33 cellular contexts compared by ENCODE assay signal in genomic region chr16:64035337-64035736, GRCh38.
DNase-seq lines count a peak whose midpoint lies in the region; ATAC-seq, FAIRE-seq and TF ChIP-seq lines count a peak whose summit lies in the region.
"Had no signal": no experiment of that assay in that cellular context is flagged by ENCODE, and none has a peak within 500 bp of the region (broad histone marks: within the 10 kb centered on the region; RNA-seq: fewer than 3 reads in every experiment).

No MANE protein-coding gene starts in this region.

- TF ChIP-seq CTCF in HepG2 (CRISPR knock-in tag; IDR thresholded peaks at IDR 0.05) (no peak), right lobe of liver (IDR thresholded peaks at IDR 0.05) (no peak), IMR-90 (conservative IDR thresholded peaks at IDR 0.05; ENCODE audit: low read depth, low read length) (no peak), K562 (IDR thresholded peaks at IDR 0.05 in 2 of 3, conservative IDR thresholded peaks at IDR 0.05 in 1 of 3; ENCODE audit: insufficient read depth in 2 of 3, low read depth in 1 of 3, low read length in 3 of 3) (no peak)

- no peak overlapping the region for H2BK20ac ChIP-seq in IMR-90 (ENCODE audit: low read depth, low read length)

- no peak overlapping the region for H3K23ac ChIP-seq in IMR-90 (ENCODE audit: low read depth, low read length)

- BruUV-seq in HepG2 (replicated peaks; lab: Mats Ljungman, UMichigan) (no TSS peak), IMR-90 (replicated peaks; lab: Mats Ljungman, UMichigan) (no TSS peak), K562 (replicated peaks; lab: Mats Ljungman, UMichigan) (no TSS peak)

- no peaks in the 10 kb centered on the region for H3K79me2 ChIP-seq in HepG2 (ENCODE audit: insufficient read depth, low read length)
- H3K79me2 ChIP-seq in K562 (ENCODE audit: control insufficient read depth, insufficient read depth, low read length): no peaks in the 10 kb centered on the region

- FAIRE-seq in HepG2 (lab: Jason Lieb, UNC) (no peak), K562 (lab: Jason Lieb, UNC) (no peak)
- FAIRE-seq: A204.1, A549, D721Med had no signal

- H3K4me3 ChIP-seq in HepG2 (replicated peaks in 1 of 3; ENCODE audit: insufficient read depth in 1 of 3, low read depth in 2 of 3, low read length in 3 of 3) (no peak overlapping the region), right lobe of liver (no peak overlapping the region), IMR-90 (ENCODE audit: insufficient read depth, low read depth, low read length) (no peak overlapping the region), K562 (no peak overlapping the region)
- H3K4me3 ChIP-seq: A549; BLaER1; BLaER1 treated with 17β-estradiol and CSF1 and Interleukin-3, amounts not matched to agents 10 nM and 100 nM had no signal

- peaks cover 60% of the 10 kb centered on the region for H3K9me3 ChIP-seq in HepG2 (ENCODE audit: low read length)
- H3K9me3 ChIP-seq in right lobe of liver: no peaks in the 10 kb centered on the region
- H3K9me3 ChIP-seq in IMR-90 (ENCODE audit: control insufficient read depth, insufficient read depth, low read length): no peaks in the 10 kb centered on the region
- H3K9me3 ChIP-seq in K562 (replicated peaks; ENCODE audit: control insufficient read depth, insufficient read depth, low read depth, low read length): no peaks in the 10 kb centered on the region
- H3K9me3 ChIP-seq: A549; BE2C; BLaER1; BLaER1 treated with 17β-estradiol and CSF1 and Interleukin-3, amounts not matched to agents 10 nM and 100 nM; Caco-2 had no signal

- no peak overlapping the region for H2BK120ac ChIP-seq in IMR-90 (ENCODE audit: low read depth, low read length)

- intact Hi-C loops in HepG2 (cut with micrococcal nuclease; ENCODE audit: unreplicated experiment) (no loop called here), right lobe of liver (cut with DNase I) (no loop called here), IMR-90 (cut with micrococcal nuclease) (no loop called here), K562 (cut with micrococcal nuclease) (no loop called here)

- in situ Hi-C loops in HepG2 (cut with HindIII; ENCODE audit: extremely low pct_ligation_motif_present, low pct_unique_long_range_greater_than_20kb) (no loop called here), IMR-90 (cut with MboI; ENCODE audit: low sequenced_read_pairs) (no loop called here), K562 (cut with MboI) (no loop called here)

- no peak overlapping the region for H2AK9ac ChIP-seq in IMR-90 (replicated peaks; ENCODE audit: low read depth, low read length, poor library complexity)

- H2BK15ac ChIP-seq in IMR-90 (ENCODE audit: low read depth, low read length): no peak overlapping the region

- H3K4me1 ChIP-seq in HepG2 (ENCODE audit: insufficient read depth, low read length) (no peaks in the 10 kb centered on the region), right lobe of liver (no peaks in the 10 kb centered on the region), IMR-90 (ENCODE audit: control insufficient read depth, insufficient read depth, low read length) (no peaks in the 10 kb centered on the region), K562 (replicated peaks in 1 of 2; ENCODE audit: control insufficient read depth in 2 of 2, insufficient read depth in 2 of 2, low read length in 2 of 2) (no peaks in the 10 kb centered on the region)
- H3K4me1 ChIP-seq: A549; BE2C; BLaER1; BLaER1 treated with 17β-estradiol and CSF1 and Interleukin-3, amounts not matched to agents 10 nM and 100 nM; Caco-2 had no signal

- H4K8ac ChIP-seq in IMR-90 (ENCODE audit: low read depth in 2 of 2, low read length in 2 of 2): no peak overlapping the region

- TF ChIP-seq RAD21 in HepG2 (CRISPR knock-in tag; IDR thresholded peaks at IDR 0.05) (no peak), IMR-90 (IDR thresholded peaks at IDR 0.05; ENCODE audit: low read length) (no peak), K562 (CRISPR knock-in tag; conservative IDR thresholded peaks at IDR 0.05 in 1 of 2, IDR thresholded peaks at IDR 0.05 in 1 of 2) (no peak)

- H3K27ac ChIP-seq in HepG2 (ENCODE audit: extremely low read length, insufficient read depth, low read length) (no peak overlapping the region), right lobe of liver (no peak overlapping the region), IMR-90 (ENCODE audit: insufficient read depth, low read length) (no peak overlapping the region), K562 (ENCODE audit: extremely low read depth, low read depth, low read length) (no peak overlapping the region)
- H3K27ac ChIP-seq: 22Rv1; A549; BLaER1; BLaER1 treated with 17β-estradiol and CSF1 and Interleukin-3, amounts not matched to agents 10 nM and 100 nM; C4-2B had no signal

- H4K91ac ChIP-seq in IMR-90 (ENCODE audit: insufficient read depth, low read depth, low read length): no peak overlapping the region

- no peak overlapping the region for H2AK5ac ChIP-seq in IMR-90 (ENCODE audit: low read depth, low read length)

- TF ChIP-seq POLR2A in HepG2 (IDR thresholded peaks at IDR 0.05; ENCODE audit: insufficient read depth in 1 of 2, low read depth in 2 of 2, low read length in 2 of 2): no peak
- no peak for TF ChIP-seq POLR2A in right lobe of liver (IDR thresholded peaks at IDR 0.05)
- TF ChIP-seq POLR2A in IMR-90 (IDR thresholded peaks at IDR 0.05; ENCODE audit: low read depth, low read length): no peak
- TF ChIP-seq POLR2A in K562 (conservative IDR thresholded peaks at IDR 0.05): no peak

- 8% methylated on average over 2 of the region's 2 CpGs for WGBS in HepG2 (ENCODE audit: low lambda C conversion rate)
- 65% methylated on average over 2 of the region's 2 CpGs for WGBS in right lobe of liver (ENCODE audit: insufficient coverage, low coverage, low lambda C conversion rate, missing lambda C conversion rate)
- WGBS in IMR-90 (ENCODE audit: extremely low coverage in 2 of 2, insufficient read length in 1 of 2), 2 experiments: 60% methylated on average over 1 of the region's 2 CpGs; no CpG with 5 or more reads in 1 of the 2 experiments
- WGBS in K562 (ENCODE audit: insufficient coverage, low coverage, missing lambda C conversion rate): 0% methylated on average over 2 of the region's 2 CpGs

- dilution Hi-C loops in IMR-90 (cut with HindIII; ENCODE audit: low sequenced_read_pairs, unreplicated experiment): no loop called here

- no peak overlapping the region for H3K4ac ChIP-seq in IMR-90 (ENCODE audit: low read depth, low read length)

- ATAC-seq in HepG2: no peak
- ATAC-seq in right lobe of liver: no peak
- no peak for ATAC-seq in IMR-90 (ENCODE audit: low read depth)
- ATAC-seq in K562: no peak
- ATAC-seq: A549; CD8-positive, alpha-beta T cell had no signal

- no peak for TF ChIP-seq EP300 in HepG2 (IDR thresholded peaks at IDR 0.05; ENCODE audit: low read depth in 2 of 2, low read length in 2 of 2)
- no peak for TF ChIP-seq EP300 in HepG2 (CRISPR knock-in tag; IDR thresholded peaks at IDR 0.05; ENCODE audit: borderline replicate concordance)
- no peak for TF ChIP-seq EP300 in K562 (IDR thresholded peaks at IDR 0.05; ENCODE audit: low read length)

- DNase-seq in HepG2 (ENCODE audit: low spot score) (no peak), right lobe of liver (no peak), IMR-90 (no peak), K562 (ENCODE audit: extremely low read depth in 1 of 4, low spot score in 3 of 4) (no peak), anterior cingulate cortex (lab: John Stamatoyannopoulos, UW) (no peak), ureter (ENCODE audit: low spot score) (no peak)
- DNase-seq: 8988T; ACHN; AML-193; BE2C; C1 segment of cervical spinal cord; Caco-2; Calu3; CD4-positive, alpha-beta memory T cell; CD4-positive, alpha-beta T cell; CD4-positive, CD25-positive, alpha-beta regulatory T cell; CD8-positive, alpha-beta memory T cell; CD8-positive, alpha-beta T cell; COR-L47; DMS 273 treated with DMSO at 0.1 percent for 48 hours; DMS153; DMS53; DMS79; DMS79 treated with DMSO at 0.1 percent for 48 hours; DND-41; EL had no signal

- H2AFZ ChIP-seq in HepG2 (ENCODE audit: low read length): no peak overlapping the region
- no peak overlapping the region for H2AFZ ChIP-seq in IMR-90 (replicated peaks; ENCODE audit: low read length, poor library complexity)
- H2AFZ ChIP-seq in K562 (ENCODE audit: low read depth, low read length): no peak overlapping the region

- no peak overlapping the region for H3K18ac ChIP-seq in IMR-90 (ENCODE audit: low read depth, low read length)

- H3K79me1 ChIP-seq in IMR-90 (ENCODE audit: low read depth in 1 of 2, low read length in 2 of 2): no peaks in the 10 kb centered on the region

- H4K20me1 ChIP-seq in HepG2 (ENCODE audit: insufficient read depth, low read length) (no peaks in the 10 kb centered on the region), IMR-90 (ENCODE audit: insufficient read depth, low read length) (no peaks in the 10 kb centered on the region), K562 (replicated peaks; ENCODE audit: control insufficient read depth, insufficient read depth, low read length) (no peaks in the 10 kb centered on the region)
- H4K20me1 ChIP-seq: BLaER1; BLaER1 treated with 17β-estradiol and CSF1 and Interleukin-3, amounts not matched to agents 10 nM and 100 nM had no signal

- H3K9me1 ChIP-seq in IMR-90 (ENCODE audit: insufficient read depth, low read length): no peaks in the 10 kb centered on the region
- no peaks in the 10 kb centered on the region for H3K9me1 ChIP-seq in K562 (ENCODE audit: control insufficient read depth, insufficient read depth, low read length)

- no peak overlapping the region for H4K5ac ChIP-seq in IMR-90 (ENCODE audit: low read depth, low read length)

- H3K27me3 ChIP-seq in HepG2 (ENCODE audit: control insufficient read depth in 1 of 2, insufficient read depth in 2 of 2, low read length in 2 of 2): no peaks in the 10 kb centered on the region
- H3K27me3 ChIP-seq in right lobe of liver: no peaks in the 10 kb centered on the region
- no peaks in the 10 kb centered on the region for H3K27me3 ChIP-seq in IMR-90 (ENCODE audit: control insufficient read depth, insufficient read depth, low read length)
- no peaks in the 10 kb centered on the region for H3K27me3 ChIP-seq in K562 (ENCODE audit: control insufficient read depth in 2 of 2, insufficient read depth in 2 of 2, low read length in 2 of 2)
- H3K27me3 ChIP-seq: BE2C; BLaER1; BLaER1 treated with 17β-estradiol and CSF1 and Interleukin-3, amounts not matched to agents 10 nM and 100 nM had no signal

- no peaks in the 10 kb centered on the region for H3K36me3 ChIP-seq in HepG2 (replicated peaks in 1 of 2; ENCODE audit: control insufficient read depth in 1 of 2, insufficient read depth in 2 of 2, low read length in 2 of 2)
- no peaks in the 10 kb centered on the region for H3K36me3 ChIP-seq in right lobe of liver
- H3K36me3 ChIP-seq in IMR-90 (ENCODE audit: control insufficient read depth, insufficient read depth, low read length): no peaks in the 10 kb centered on the region
- H3K36me3 ChIP-seq in K562 (ENCODE audit: control insufficient read depth, insufficient read depth, low read length): no peaks in the 10 kb centered on the region
- H3K36me3 ChIP-seq: BE2C; BLaER1; BLaER1 treated with 17β-estradiol and CSF1 and Interleukin-3, amounts not matched to agents 10 nM and 100 nM had no signal

- H2BK5ac ChIP-seq in IMR-90 (ENCODE audit: low read depth, low read length, poor library complexity, severe bottlenecking): no peak overlapping the region

- H3K9ac ChIP-seq in HepG2 (ENCODE audit: insufficient read depth, low read depth, low read length) (no peak overlapping the region), IMR-90 (ENCODE audit: low read depth, low read length) (no peak overlapping the region), K562 (ENCODE audit: insufficient read depth in 1 of 2, low read depth in 2 of 2, low read length in 2 of 2) (no peak overlapping the region)
- H3K9ac ChIP-seq: BLaER1; BLaER1 treated with 17β-estradiol and CSF1 and Interleukin-3, amounts not matched to agents 10 nM and 100 nM had no signal

- CTCF ChIA-PET in HepG2 (lab: Yijun Ruan, JAX; ENCODE audit: low intra/inter-chr PET ratio, low total read pairs): no interaction called here
- CTCF ChIA-PET in IMR-90 (lab: Yijun Ruan, JAX): no interaction called here
- CTCF ChIA-PET in K562 (lab: Yijun Ruan, JAX; ENCODE audit: low intra/inter-chr PET ratio): no interaction called here

- H3K4me2 ChIP-seq in HepG2 (ENCODE audit: low read depth, low read length): no peak overlapping the region
- no peak overlapping the region for H3K4me2 ChIP-seq in IMR-90 (ENCODE audit: low read depth, low read length)
- no peak overlapping the region for H3K4me2 ChIP-seq in K562 (ENCODE audit: insufficient read depth, low read length)
- H3K4me2 ChIP-seq: A549; BLaER1; BLaER1 treated with 17β-estradiol and CSF1 and Interleukin-3, amounts not matched to agents 10 nM and 100 nM had no signal

- H3K14ac ChIP-seq in IMR-90 (replicated peaks; ENCODE audit: low read depth, low read length): no peak overlapping the region

- POLR2A ChIA-PET in HepG2 (lab: Yijun Ruan, JAX): no interaction called here
- POLR2A ChIA-PET in IMR-90 (lab: Charles Lee; ENCODE audit: unreplicated experiment): no interaction called here
- POLR2A ChIA-PET in K562 (lab: Yijun Ruan, JAX): no interaction called here

- H3K56ac ChIP-seq in IMR-90 (ENCODE audit: extremely low read depth, insufficient read depth, low read length): no peak overlapping the region

Comparison
In these comparisons a context has a peak if more than half of its experiments do, and no peak if none do; other contexts are left out.
1. Of the 241 proteins assayed by ChIP-seq in both HepG2 and K562: peak only in HepG2: none; only in K562: none; in both: CEBPB; in neither: 240.